ENCODE assay signal across 13 cellular contexts in the genomic region with DNA sequence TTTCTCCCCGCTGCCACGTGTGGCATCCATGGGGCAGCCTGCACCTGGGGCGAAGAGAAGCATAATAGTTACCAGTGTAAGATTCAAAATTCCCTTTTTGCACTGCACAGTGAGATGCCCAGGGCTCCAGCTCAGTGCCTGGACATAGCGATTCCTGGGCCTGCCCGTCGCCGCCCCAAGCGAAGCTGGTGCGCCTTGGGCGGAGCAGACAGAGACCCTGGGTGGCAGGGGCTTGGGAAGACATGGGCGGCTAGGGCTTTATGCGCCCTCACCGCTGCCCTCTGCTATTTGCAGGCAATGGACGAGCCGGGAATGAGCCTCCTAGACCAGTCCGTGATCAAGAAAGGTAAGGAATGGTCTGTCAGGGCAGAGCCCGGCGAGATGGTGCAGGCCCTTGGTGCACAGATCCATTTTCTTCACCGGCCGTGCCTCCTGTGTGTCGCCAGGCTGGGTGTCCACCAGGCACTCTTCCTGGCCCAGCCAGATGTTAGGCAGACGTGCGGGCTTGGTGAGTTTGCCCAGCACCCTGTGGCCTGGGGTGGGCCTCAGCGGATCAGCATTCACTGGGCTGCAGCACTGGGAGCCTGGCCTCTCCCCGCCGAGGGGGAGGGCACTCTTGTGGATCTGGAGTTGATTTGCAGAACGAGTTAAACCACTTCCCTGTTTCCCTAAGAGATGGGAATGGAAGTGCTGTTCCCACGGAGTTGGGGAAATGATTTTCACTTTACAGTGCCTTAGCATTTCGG. TPM values are rescaled to one million over a fixed set of nuclear protein-coding genes. Genes with fewer than 3 reads are reported as not detected.
A peak's percentile ranks its signal among the peaks of the same experiment; 100 is the strongest.
DNase-seq lines count a peak whose midpoint lies in the region; ATAC-seq and TF ChIP-seq lines count a peak whose summit lies in the region.
"Had no signal": no experiment of that assay in that cellular context is flagged by ENCODE, and none has a peak within 500 bp of the region (broad histone marks: within the 10 kb centered on the region; RNA-seq: fewer than 3 reads in every experiment).

No MANE protein-coding gene starts in this region.

- H3K4me1 Mint-ChIP-seq in GM23338 (peaks cover 32% of the 10 kb centered on the region), osteocyte (ENCODE audit: unreplicated experiment) (peaks cover 11% of the 10 kb centered on the region)

- intact Hi-C loops in esophagus muscularis mucosa (cut with DNase I) = no loop called here

- ATAC-seq in GM23338 (peak; percentile 1), GM18867 (IDR thresholded peaks at IDR 0.05; ENCODE audit: unreplicated experiment) (no peak), HG02642 (IDR thresholded peaks at IDR 0.05; ENCODE audit: poor library complexity, unreplicated experiment) (no peak)

- H4K20me1 ChIP-seq in GM23338 (replicated peaks; ENCODE audit: insufficient read depth) = 0 out of 2 replicates have a peak, but pooled peaks cover 2% of the 10 kb centered on the region

- H3K4me3 ChIP-seq in GM23338 (peak overlapping the region; percentile 84), iPS-15b (ENCODE audit: low read depth, low read length) (peak overlapping the region; percentile 28), esophagus muscularis mucosa (no peak overlapping the region)

- H3K4me1 ChIP-seq in GM23338 (ENCODE audit: insufficient read depth) = peaks cover 38% of the 10 kb centered on the region
- H3K4me1 ChIP-seq in iPS-15b (ENCODE audit: control insufficient read depth, insufficient read depth, low read length) = peaks cover 3% of the 10 kb centered on the region
- peaks cover 23 to 46% (median 36%) of the 10 kb centered on the region in 4 donors for H3K4me1 ChIP-seq in esophagus muscularis mucosa

- H3K27me3 Mint-ChIP-seq in GM23338 (ENCODE audit: insufficient read depth, low read depth, poor library complexity) = peaks cover 94% of the 10 kb centered on the region
- peaks cover 19% of the 10 kb centered on the region for H3K27me3 Mint-ChIP-seq in osteocyte (ENCODE audit: unreplicated experiment)

- DNase-seq in GM23338 (ENCODE audit: low spot score) (peak; percentile 55), NCI-H526 treated with DMSO at 0.1 percent for 48 hours (lab: John Stamatoyannopoulos, UW) (peak; percentile 49), osteocyte (ENCODE audit: extremely low spot score, unreplicated experiment) (no peak), NCI-H1417 (lab: John Stamatoyannopoulos, UW) (no peak), esophagus muscularis mucosa (ENCODE audit: extremely low spot score) (no peak)
- DNase-seq: DMS79, erythroblast, NCI-H2081, tibial artery had no signal

- H3K27me3 ChIP-seq in GM23338 (ENCODE audit: insufficient read depth) (peaks cover 100% of the 10 kb centered on the region), iPS-15b (ENCODE audit: control insufficient read depth, insufficient read depth, low read length) (peaks cover 93% of the 10 kb centered on the region), esophagus muscularis mucosa (peaks cover 0 to 89% (median 27%) of the 10 kb centered on the region in 4 donors)

- H3K9me3 Mint-ChIP-seq in GM23338 (no peaks in the 10 kb centered on the region), osteocyte (ENCODE audit: unreplicated experiment) (no peaks in the 10 kb centered on the region)

- TF ChIP-seq POLR2A in esophagus muscularis mucosa (IDR thresholded peaks at IDR 0.05; ENCODE audit: low read depth) = no peak

- no peaks in the 10 kb centered on the region for H3K9me2 ChIP-seq in GM23338 (ENCODE audit: insufficient read depth)

- no peak overlapping the region for H3K9ac ChIP-seq in iPS-15b (ENCODE audit: low read depth, low read length)
- H3K9ac ChIP-seq: KMS-11 had no signal

- H3F3A ChIP-seq in GM23338 (replicated peaks; ENCODE audit: low read depth) = peaks cover 27% of the 10 kb centered on the region

- no peaks in the 10 kb centered on the region for H3K9me3 ChIP-seq in iPS-15b (ENCODE audit: control insufficient read depth, insufficient read depth, low read length)
- H3K9me3 ChIP-seq in esophagus muscularis mucosa = no peaks in the 10 kb centered on the region
- H3K9me3 ChIP-seq: tibial artery had no signal

- H3K27ac Mint-ChIP-seq in GM23338 (no peak overlapping the region), osteocyte (ENCODE audit: unreplicated experiment) (no peak overlapping the region)

- no peak overlapping the region for H3K27ac ChIP-seq in GM23338 (ENCODE audit: low read depth)
- no peak overlapping the region for H3K27ac ChIP-seq in esophagus muscularis mucosa (replicated peaks in 1 of 4)
- H3K27ac ChIP-seq: KMS-11, tibial artery had no signal

- H2AFZ ChIP-seq in GM23338 = peak overlapping the region; percentile 43; the same call in 1 of the 2 replicates

- H3K36me3 ChIP-seq in GM23338 (ENCODE audit: insufficient read depth) (no peaks in the 10 kb centered on the region; the same call in 1 of the 2 replicates), iPS-15b (ENCODE audit: control insufficient read depth, insufficient read depth, low read length) (no peaks in the 10 kb centered on the region), esophagus muscularis mucosa (no peaks in the 10 kb centered on the region)
- H3K36me3 ChIP-seq: tibial artery had no signal

- H3K4me3 Mint-ChIP-seq in GM23338 (peak overlapping the region; percentile 47), osteocyte (ENCODE audit: unreplicated experiment) (peak overlapping the region; percentile 38)

- no peak for TF ChIP-seq CTCF in GM23338 (conservative IDR thresholded peaks at IDR 0.05; ENCODE audit: low read depth in 2 of 2)
- no peak for TF ChIP-seq CTCF in osteocyte (IDR thresholded peaks at IDR 0.05)
- TF ChIP-seq CTCF in esophagus muscularis mucosa (IDR thresholded peaks at IDR 0.05) = no peak

- whole genome bisulfite sequencing in esophagus muscularis mucosa = 83% methylated on average over 26 of the region's 29 CpGs

- H3K4me2 ChIP-seq in GM23338 = peak overlapping the region; percentile 99
- H3K4me2 ChIP-seq: KMS-11 had no signal

- H3K36me3 Mint-ChIP-seq in GM23338 (ENCODE audit: low read depth) (no peaks in the 10 kb centered on the region; the same call in 2 of the 3 replicates), osteocyte (ENCODE audit: unreplicated experiment) (no peaks in the 10 kb centered on the region)

- TF ChIP-seq EP300 in esophagus muscularis mucosa (IDR thresholded peaks at IDR 0.05) = no peak

- H3K79me2 ChIP-seq in GM23338 (replicated peaks; ENCODE audit: insufficient read depth) = no peaks in the 10 kb centered on the region

TF ChIP-seq in GM23338, 12 proteins besides CTCF, POLR2A, EP300 and RAD21:
- TF ChIP-seq EZH2phosphoT487 (IDR thresholded peaks at IDR 0.05; ENCODE audit: unreplicated experiment) (no peak), EZH2 (IDR thresholded peaks at IDR 0.05; ENCODE audit: low read depth, unreplicated experiment) (peak; percentile 90)

RNA-seq across cellular contexts. Expression of a gene that starts 1.7 kb away (rescaled TPM):
- 0.12 and 1.4 TPM in 2 replicates for total RNA-seq in GM23338 (2014; rRNA removed; shearing (Covaris generic))
- polyA plus RNA-seq in GM23338 (2016; fragmentation: Nextera tagmentation; extraction: Ambion mirVana) = 0.34 TPM in 1 of 2 replicates, not detected in the other
- total RNA-seq in osteocyte (0.35 and 0.57 TPM in 2 replicates), esophagus muscularis mucosa (under 1 TPM in 3 of 4 donors, not detected in 1; 0.33 to 0.71 (median 0.63) TPM)

RNA-seq across cellular contexts. Expression of a gene that starts 17.2 kb away (rescaled TPM):
- total RNA-seq in GM23338 (2014; rRNA removed; shearing (Covaris generic)) = 43.1 and 44.2 TPM in 2 replicates
- polyA plus RNA-seq in GM23338 (2016; fragmentation: Nextera tagmentation; extraction: Ambion mirVana) = 13.2 and 14.7 TPM in 2 replicates
- total RNA-seq in osteocyte = 38.3 and 38.7 TPM in 2 replicates
- 10 to 100 TPM; 22.4 to 40.4 (median 29.2) TPM for total RNA-seq in esophagus muscularis mucosa

RNA-seq across cellular contexts. Expression of a gene that starts 17.6 kb away (rescaled TPM):
- 74.0 and 75.1 TPM in 2 replicates for total RNA-seq in GM23338 (2014; rRNA removed; shearing (Covaris generic))
- 25.6 and 27.2 TPM in 2 replicates for polyA plus RNA-seq in GM23338 (2016; fragmentation: Nextera tagmentation; extraction: Ambion mirVana)
- total RNA-seq in osteocyte (43.6 and 44.9 TPM in 2 replicates), esophagus muscularis mucosa (10 to 100 TPM; 28.5 to 35.7 (median 32.7) TPM)

Comparison
In these comparisons a context has a peak if more than half of its experiments do, and no peak if none do; other contexts are left out.
1. DNase-seq: peak in GM23338 (single experiment) and NCI-H526 treated with DMSO at 0.1 percent for 48 hours (single experiment); none in osteocyte (single experiment), NCI-H1417 (0 of 3) and esophagus muscularis mucosa (single experiment).
2. H3K4me3 ChIP-seq: peak in GM23338 (single experiment) and iPS-15b (single experiment); none in esophagus muscularis mucosa (0 of 4).